18 cellular contexts compared by ENCODE assay signal in the genomic region with DNA sequence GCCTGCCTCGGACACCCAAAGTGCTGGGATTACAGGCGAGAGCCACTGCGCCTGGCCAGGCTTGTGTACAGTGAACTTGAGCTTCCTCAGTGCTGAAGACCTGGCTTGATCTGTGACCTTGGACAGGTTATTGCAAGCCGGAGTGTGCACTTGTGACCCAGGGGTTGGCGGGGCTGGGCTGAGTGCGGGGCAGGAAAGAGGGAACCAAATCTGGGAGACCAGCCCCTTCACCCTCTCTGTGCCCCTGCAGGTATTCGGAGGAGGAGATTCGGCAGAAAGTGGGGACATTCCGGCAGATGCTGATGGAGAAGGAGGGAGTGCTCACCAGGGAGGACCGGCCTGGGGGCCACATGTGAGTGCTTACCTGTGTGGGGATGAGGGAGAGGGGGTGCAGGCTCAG. TPM values are rescaled to one million over a fixed set of nuclear protein-coding genes. Genes with fewer than 3 reads are reported as not detected.
DNase-seq lines count a peak whose midpoint lies in the region; ATAC-seq, FAIRE-seq and TF ChIP-seq lines count a peak whose summit lies in the region.
"Had no signal": no experiment of that assay in that cellular context is flagged by ENCODE, and none has a peak within 500 bp of the region (broad histone marks: within the 10 kb centered on the region; RNA-seq: fewer than 3 reads in every experiment).

No MANE protein-coding gene starts in this region.

- H3K36me3 ChIP-seq in H1 (ENCODE audit: control insufficient read depth in 2 of 4, insufficient read depth in 4 of 4, low read length in 3 of 4): no peaks in the 10 kb centered on the region
- no peaks in the 10 kb centered on the region for H3K36me3 ChIP-seq in breast epithelium
- H3K36me3 ChIP-seq in BE2C: peaks cover 40% of the 10 kb centered on the region
- H3K36me3 ChIP-seq: BLaER1 had no signal

- no peak overlapping the region for H2BK120ac ChIP-seq in H1 (replicated peaks; ENCODE audit: low read depth, low read length)

- H4K20me1 ChIP-seq in H1 (replicated peaks in 1 of 2; ENCODE audit: control insufficient read depth in 1 of 2, insufficient read depth in 2 of 2, low read length in 2 of 2): no peaks in the 10 kb centered on the region
- H4K20me1 ChIP-seq: BLaER1 had no signal

- peaks cover 29% of the 10 kb centered on the region for H3K4me1 Mint-ChIP-seq in WTC11
- H3K4me1 Mint-ChIP-seq: CD4-positive, CD25-positive, alpha-beta regulatory T cell had no signal

- no peak overlapping the region for H3K18ac ChIP-seq in H1 (ENCODE audit: extremely low read depth, low read length)

- H3K27me3 ChIP-seq in H1 (replicated peaks in 1 of 4; ENCODE audit: control insufficient read depth in 3 of 4, extremely low read depth in 1 of 4, insufficient read depth in 3 of 4, low read length in 3 of 4) (no peaks in the 10 kb centered on the region), breast epithelium (no peaks in the 10 kb centered on the region), BE2C (no peaks in the 10 kb centered on the region)
- H3K27me3 ChIP-seq: BLaER1 had no signal

- no peak overlapping the region for H4K5ac ChIP-seq in H1 (ENCODE audit: insufficient read length, low read depth, low read length)

- FAIRE-seq in H1 (lab: Jason Lieb, UNC): no peak
- FAIRE-seq: G401.6, GM12892 had no signal

- H3K4ac ChIP-seq in H1 (replicated peaks; ENCODE audit: insufficient read length, low read depth, low read length): no peak overlapping the region

- ATAC-seq in WTC11 (no peak), sciatic nerve (peak; percentile 26), GM19351 (IDR thresholded peaks at IDR 0.05; ENCODE audit: unreplicated experiment) (no peak)
- ATAC-seq: CD8-positive, alpha-beta T cell; HCT116 had no signal

- H3K27ac Mint-ChIP-seq in WTC11: no peak overlapping the region
- H3K27ac Mint-ChIP-seq: CD4-positive, CD25-positive, alpha-beta regulatory T cell; CD8-positive, alpha-beta T cell had no signal

- H3K27ac ChIP-seq in 22Rv1 (peak overlapping the region; percentile 86), H1 (ENCODE audit: low read depth, low read length) (no peak overlapping the region), breast epithelium (no peak overlapping the region)
- H3K27ac ChIP-seq: BLaER1, GM23248 had no signal

- no peak for TF ChIP-seq RAD21 in H1 (IDR thresholded peaks at IDR 0.05 in 1 of 2, conservative IDR thresholded peaks at IDR 0.05 in 1 of 2; ENCODE audit: low read depth in 2 of 2, low read length in 2 of 2)

- TF ChIP-seq CTCF in 22Rv1 (IDR thresholded peaks at IDR 0.05): no peak
- no peak for TF ChIP-seq CTCF in WTC11 (IDR thresholded peaks at IDR 0.05)
- TF ChIP-seq CTCF in H1 (IDR thresholded peaks at IDR 0.05; ENCODE audit: control extremely low read depth in 1 of 3, insufficient read depth in 1 of 3, low read depth in 1 of 3, low read length in 3 of 3): no peak
- no peak for TF ChIP-seq CTCF in breast epithelium (IDR thresholded peaks at IDR 0.05)
- TF ChIP-seq CTCF in BE2C (IDR thresholded peaks at IDR 0.05; ENCODE audit: low read depth, low read length): no peak

- no peak overlapping the region for H3K56ac ChIP-seq in H1 (replicated peaks; ENCODE audit: insufficient read length, low read depth, low read length)

- H2BK12ac ChIP-seq in H1 (ENCODE audit: low read depth, low read length): no peak overlapping the region

- no peak overlapping the region for H3K14ac ChIP-seq in H1 (ENCODE audit: insufficient read length)

- no peak overlapping the region for H2AK5ac ChIP-seq in H1 (ENCODE audit: low read depth, low read length)

- H3K4me1 ChIP-seq in H1 (replicated peaks in 1 of 4; ENCODE audit: control insufficient read depth in 3 of 4, insufficient read depth in 4 of 4, low read length in 3 of 4): peaks cover 1 to 6% (median 4%) of the 10 kb centered on the region in 4 experiments; a peak in 4 of 7 replicates
- H3K4me1 ChIP-seq in breast epithelium: no peaks in the 10 kb centered on the region
- peaks cover 6% of the 10 kb centered on the region for H3K4me1 ChIP-seq in BE2C
- H3K4me1 ChIP-seq: BLaER1, Caco-2 had no signal

- POLR2A ChIA-PET in WTC11 (lab: Charles Lee) (interaction anchor here (0.5 kb wide), 1 partner anchor 128 kb away, joined by 3 read pairs; no protein-coding TSS in a partner anchor), H1 (lab: Charles Lee; ENCODE audit: partially characterized antibody) (interaction anchor here (1.0 kb wide), 1 partner anchor 71 kb away, joined by 3 read pairs; no protein-coding TSS in a partner anchor)

- H3K4me3 Mint-ChIP-seq in WTC11: no peak overlapping the region
- H3K4me3 Mint-ChIP-seq: CD4-positive, CD25-positive, alpha-beta regulatory T cell; CD8-positive, alpha-beta T cell; H9 had no signal

- H3K23ac ChIP-seq in H1 (ENCODE audit: insufficient read length): no peak overlapping the region

- H3K36me3 Mint-ChIP-seq in WTC11: no peaks in the 10 kb centered on the region
- H3K36me3 Mint-ChIP-seq: CD4-positive, CD25-positive, alpha-beta regulatory T cell; CD8-positive, alpha-beta T cell had no signal

- no peaks in the 10 kb centered on the region for H3K9me3 Mint-ChIP-seq in WTC11
- H3K9me3 Mint-ChIP-seq: CD4-positive, CD25-positive, alpha-beta regulatory T cell; CD8-positive, alpha-beta T cell; H9 had no signal

- H3K79me2 ChIP-seq in H1 (ENCODE audit: control insufficient read depth in 1 of 2, insufficient read depth in 2 of 2, low read length in 2 of 2): no peaks in the 10 kb centered on the region

- H4K8ac ChIP-seq in H1 (ENCODE audit: extremely low read depth, insufficient read depth, low read length): 0 out of 2 replicates have a peak overlapping the region, but pooled peaks have one; percentile 36

- 0 out of 4 replicates have a peak, but pooled peaks cover 0 to 2% of the 10 kb centered on the region in 2 experiments for H3K9me3 ChIP-seq in H1 (ENCODE audit: insufficient read depth in 2 of 2, low read depth in 1 of 2, low read length in 1 of 2)
- H3K9me3 ChIP-seq in breast epithelium: no peaks in the 10 kb centered on the region
- no peaks in the 10 kb centered on the region for H3K9me3 ChIP-seq in BE2C
- H3K9me3 ChIP-seq: BLaER1, Caco-2 had no signal

- CTCF ChIA-PET in WTC11 (lab: Charles Lee) (interaction anchor here (0.7 kb wide), 1 partner anchor 27 kb away, joined by 3 read pairs; no protein-coding TSS in a partner anchor), H1 (lab: Charles Lee; ENCODE audit: partially characterized antibody) (interaction anchor here (1.1 to 1.8 kb wide), 4 partner anchors 10 to 55 kb away, joined by 3 to 5 read pairs (median 4); no protein-coding TSS in a partner anchor)

- H4K91ac ChIP-seq in H1 (replicated peaks; ENCODE audit: insufficient read length, low read length): no peak overlapping the region

- no peaks in the 10 kb centered on the region for H3K79me1 ChIP-seq in H1 (ENCODE audit: low read depth, low read length)

- no peaks in the 10 kb centered on the region for H3K23me2 ChIP-seq in H1 (ENCODE audit: low read depth, low read length)

- no peak for TF ChIP-seq EP300 in H1 (IDR thresholded peaks at IDR 0.05; ENCODE audit: borderline replicate concordance in 1 of 2, low read depth in 2 of 2, low read length in 2 of 2)

- 0 out of 2 replicates have a peak overlapping the region, but pooled peaks have one; percentile 72 for H2BK15ac ChIP-seq in H1 (ENCODE audit: low read length)

- H2BK5ac ChIP-seq in H1 (ENCODE audit: low read depth, low read length): no peak overlapping the region

- H3K4me3 ChIP-seq in H1 (ENCODE audit: extremely low read depth in 1 of 4, insufficient read depth in 2 of 4, low read depth in 3 of 4, low read length in 4 of 4): no peak overlapping the region
- no peak overlapping the region for H3K4me3 ChIP-seq in breast epithelium
- H3K4me3 ChIP-seq in BE2C (ENCODE audit: low read depth, low read length): no peak overlapping the region
- H3K4me3 ChIP-seq: BLaER1, GM23248 had no signal

- no peak overlapping the region for H2BK20ac ChIP-seq in H1 (ENCODE audit: low read length)

- TF ChIP-seq POLR2A in H1 (IDR thresholded peaks at IDR 0.05; ENCODE audit: control extremely low read depth in 1 of 2, low read depth in 2 of 2, low read length in 2 of 2) (no peak), breast epithelium (IDR thresholded peaks at IDR 0.05) (no peak)

- WGBS in H1 (ENCODE audit: extremely low coverage in 1 of 2, insufficient coverage in 1 of 2, insufficient read length in 1 of 2, insufficient replicate concordance in 2 of 2, low coverage in 1 of 2, low lambda C conversion rate in 2 of 2, missing lambda C conversion rate in 1 of 2), 2 experiments: 91% methylated on average over 9 of the region's 10 CpGs; no CpG with 5 or more reads in 1 of the 2 experiments

- no peak overlapping the region for H3K9ac ChIP-seq in H1 (replicated peaks in 1 of 4; ENCODE audit: extremely low read depth in 1 of 4, low read depth in 3 of 4, low read length in 3 of 4)
- H3K9ac ChIP-seq: BLaER1, GM23248 had no signal

- no peaks in the 10 kb centered on the region for H3K27me3 Mint-ChIP-seq in WTC11 (ENCODE audit: low read depth)

- intact Hi-C loops in sciatic nerve (cut with DNase I): no loop called here
- intact Hi-C loops in breast epithelium (cut with DNase I; ENCODE audit: low total_unique reads): no loop called here

- no peak for DNase-seq in WTC11 (ENCODE audit: low spot score)
- no peak for DNase-seq in H1 (ENCODE audit: low read depth in 1 of 2, low spot score in 2 of 2)
- no peak for DNase-seq in sciatic nerve (ENCODE audit: low spot score)
- no peak for DNase-seq in breast epithelium (ENCODE audit: low spot score in 2 of 2)
- DNase-seq in BE2C: no peak
- DNase-seq: Caco-2; CD4-positive, CD25-positive, alpha-beta regulatory T cell; CD8-positive, alpha-beta T cell; DMS153; DND-41; GM23248; H9 had no signal

- H2AFZ ChIP-seq in H1 (ENCODE audit: low read length): no peak overlapping the region
- H2AFZ ChIP-seq: GM23248 had no signal

- H3K4me2 ChIP-seq in H1 (ENCODE audit: insufficient read depth in 1 of 2, low read depth in 2 of 2, low read length in 2 of 2): no peak overlapping the region
- H3K4me2 ChIP-seq: BLaER1 had no signal

RNA-seq across cellular contexts. Expression of gene SRRM3, which starts 46.2 kb away (rescaled TPM):
- total RNA-seq in WTC11 (2021) (17.7 to 24.6 TPM (median 20.7 TPM) in 3 replicates), sciatic nerve (2.9 TPM), breast epithelium (1 to 10 TPM; 3.4 to 7.9 (median 3.4) TPM)
- 16.0 and 17.4 TPM in 2 replicates for total RNA-seq in H1 (2021; fragmentation: NEBNext Ultra II Directional; extraction: Animal tissue kit (Norgen Biotek cat#: 25700))
- polyA plus RNA-seq in H1 (2011; rRNA removed): 10.4 and 18.4 TPM in 2 replicates
- 12.8 TPM for polyA plus RNA-seq in H1 (2011; cell fraction: cytosol; rRNA removed)
- polyA plus RNA-seq in H1 (2011; cell fraction: nucleus; rRNA removed): 19.3 TPM
- 12.4 to 19.0 TPM (median 18.1 TPM) in 4 replicates for polyA plus RNA-seq in H1 (2012, experiment 1 of 2)
- polyA plus RNA-seq in H1 (2012, experiment 2 of 2): 15.2 TPM
- 10.6 TPM for polyA plus RNA-seq in H1 (2013, experiment 1 of 2)
- polyA plus RNA-seq in H1 (2013, experiment 2 of 2): 8.8 TPM
- 6.3 and 10.2 TPM in 2 replicates for polyA minus RNA-seq in H1 (2011; rRNA and poly(A)+ RNA removed)
- 12.8 TPM for polyA minus RNA-seq in H1 (2011; cell fraction: cytosol; rRNA and poly(A)+ RNA removed)
- polyA minus RNA-seq in H1 (2011; cell fraction: nucleus; rRNA and poly(A)+ RNA removed): 12.0 TPM
- 76.4 TPM for polyA plus RNA-seq in BE2C (2012; ENCODE audit: insufficient read depth, insufficient read length, low read depth)
- total RNA-seq: CD4-positive, CD25-positive, alpha-beta regulatory T cell; CD8-positive, alpha-beta T cell had no signal
- polyA plus RNA-seq: CD4-positive, CD25-positive, alpha-beta regulatory T cell had no signal

RNA-seq across cellular contexts. Expression of gene HSPB1, which starts 54.5 kb away (rescaled TPM):
- 202 to 299 TPM (median 285 TPM) in 3 replicates for total RNA-seq in WTC11 (2021)
- total RNA-seq in H1 (2021; fragmentation: NEBNext Ultra II Directional; extraction: Animal tissue kit (Norgen Biotek cat#: 25700)): 165 and 194 TPM in 2 replicates
- 254 and 440 TPM in 2 replicates for polyA plus RNA-seq in H1 (2011; rRNA removed)
- polyA plus RNA-seq in H1 (2011; cell fraction: cytosol; rRNA removed): 140 TPM
- polyA plus RNA-seq in H1 (2011; cell fraction: nucleus; rRNA removed): 158 TPM
- polyA plus RNA-seq in H1 (2012, experiment 1 of 2): 103 to 239 TPM (median 205 TPM) in 4 replicates
- polyA plus RNA-seq in H1 (2012, experiment 2 of 2): 130 TPM
- polyA plus RNA-seq in H1 (2013, experiment 1 of 2): 200 TPM
- polyA plus RNA-seq in H1 (2013, experiment 2 of 2): 202 TPM
- 12.2 and 16.7 TPM in 2 replicates for polyA minus RNA-seq in H1 (2011; rRNA and poly(A)+ RNA removed)
- 52.6 TPM for polyA minus RNA-seq in H1 (2011; cell fraction: cytosol; rRNA and poly(A)+ RNA removed)
- polyA minus RNA-seq in H1 (2011; cell fraction: nucleus; rRNA and poly(A)+ RNA removed): 46.7 TPM
- total RNA-seq in sciatic nerve: 415 TPM
- total RNA-seq in breast epithelium: 100 to 1,000 TPM; 210 to 264 (median 211) TPM
- polyA plus RNA-seq in BE2C (2012; ENCODE audit: insufficient read depth, insufficient read length, low read depth): 659 TPM
